In the genomic region with DNA sequence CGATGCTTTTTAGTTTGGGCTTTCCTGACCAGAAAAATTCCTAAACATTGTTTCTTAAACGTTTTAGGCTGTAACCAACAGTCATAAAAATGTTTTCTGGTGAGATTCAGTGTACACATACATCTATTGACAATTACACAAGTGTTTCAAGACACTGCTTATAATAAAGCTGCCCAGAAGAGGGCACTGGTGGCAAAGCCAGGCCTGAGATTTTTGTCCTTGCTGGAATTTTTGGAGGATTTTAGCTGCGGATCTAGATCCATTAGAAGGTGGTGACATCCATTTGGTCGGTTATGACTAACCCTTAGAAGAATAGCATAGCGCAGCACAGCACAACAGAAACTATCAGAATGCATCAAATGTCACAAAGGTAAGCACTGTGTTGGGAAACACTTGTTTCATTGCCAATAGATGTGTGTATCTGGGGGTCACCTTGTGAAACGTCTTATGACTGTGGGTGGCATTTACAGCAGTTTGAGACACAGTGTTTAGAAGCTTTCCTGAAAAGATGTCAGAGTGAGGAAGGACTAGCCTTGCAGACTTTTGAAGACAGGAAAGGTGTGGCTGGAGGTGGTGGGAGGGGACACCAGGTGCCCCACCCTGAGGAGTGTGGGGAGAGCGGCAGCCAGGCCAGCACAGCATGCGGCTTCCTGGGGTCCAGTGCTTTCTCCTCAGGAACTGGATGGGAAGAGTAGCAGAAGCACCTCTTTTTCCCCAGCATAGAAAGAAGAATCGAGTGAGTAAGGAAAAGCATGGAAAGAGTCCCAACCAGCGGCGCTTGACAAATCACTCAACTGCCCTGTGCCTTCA, we compare ENCODE assay signal across 8 cellular contexts. TPM values are rescaled to one million over a fixed set of nuclear protein-coding genes. Genes with fewer than 3 reads are reported as not detected.
DNase-seq lines count a peak whose midpoint lies in the region; ATAC-seq and TF ChIP-seq lines count a peak whose summit lies in the region.

No MANE protein-coding gene starts in this region.

- no peak for TF ChIP-seq EP300 in esophagus muscularis mucosa (IDR thresholded peaks at IDR 0.05)

- H3K4me3 ChIP-seq in esophagus muscularis mucosa (no peak overlapping the region), trophoblast cell (ENCODE audit: low read depth, low read length) (no peak overlapping the region)

- no peaks in the 10 kb centered on the region for H3K9me3 ChIP-seq in esophagus muscularis mucosa
- H3K9me3 ChIP-seq in trophoblast cell (ENCODE audit: insufficient read depth, low read depth, low read length) = peaks cover 6% of the 10 kb centered on the region

- H3K36me3 ChIP-seq in esophagus muscularis mucosa = no peaks in the 10 kb centered on the region
- H3K36me3 ChIP-seq in trophoblast cell (ENCODE audit: control insufficient read depth in 1 of 2, insufficient read depth in 2 of 2, low read length in 2 of 2) = no peaks in the 10 kb centered on the region

- no peak overlapping the region for H4K8ac ChIP-seq in trophoblast cell (ENCODE audit: low read depth, low read length)

- no peak overlapping the region for H3K18ac ChIP-seq in trophoblast cell (ENCODE audit: low read length)

- H3K4me1 ChIP-seq in esophagus muscularis mucosa = no peaks in the 10 kb centered on the region
- H3K4me1 ChIP-seq in trophoblast cell (ENCODE audit: control insufficient read depth in 1 of 2, insufficient read depth in 2 of 2, low read length in 2 of 2) = no peaks in the 10 kb centered on the region

- H4K12ac ChIP-seq in trophoblast cell (ENCODE audit: low read depth, low read length) = no peak overlapping the region

- no peak overlapping the region for H3K4me2 ChIP-seq in trophoblast cell (ENCODE audit: low read length)

- H2BK12ac ChIP-seq in trophoblast cell (ENCODE audit: low read length) = no peak overlapping the region

- intact Hi-C loops in esophagus muscularis mucosa (cut with DNase I) = no loop called here

- H3K27ac ChIP-seq in esophagus muscularis mucosa (replicated peaks in 1 of 4) (no peak overlapping the region), trophoblast cell (ENCODE audit: low read depth, low read length) (no peak overlapping the region)

- WGBS in esophagus muscularis mucosa = 53% methylated on average over 11 of the region's 11 CpGs
- WGBS in trophoblast cell (ENCODE audit: extremely low coverage, insufficient coverage, insufficient read length) = no CpG with 5 or more reads among the region's 11 CpGs

- H2AFZ ChIP-seq in trophoblast cell (ENCODE audit: insufficient read depth, low read length, poor library complexity) = no peak overlapping the region

- no peak overlapping the region for H4K91ac ChIP-seq in trophoblast cell (ENCODE audit: low read depth, low read length)

- no peak for ATAC-seq in HG03378 (IDR thresholded peaks at IDR 0.05; ENCODE audit: unreplicated experiment)
- ATAC-seq in GM19463 (IDR thresholded peaks at IDR 0.05; ENCODE audit: unreplicated experiment) = no peak
- no peak for ATAC-seq in omental fat pad (ENCODE audit: low FRiP score)

- no peak overlapping the region for H3K23ac ChIP-seq in trophoblast cell (ENCODE audit: low read length)

- TF ChIP-seq CTCF in esophagus muscularis mucosa (IDR thresholded peaks at IDR 0.05) (peak; percentile 26 to 40 (median 39)), GM20000 (IDR thresholded peaks at IDR 0.05; ENCODE audit: extremely low read depth, missing control alignments) (no peak), omental fat pad (IDR thresholded peaks at IDR 0.05) (no peak)

- H2BK5ac ChIP-seq in trophoblast cell (ENCODE audit: low read depth, low read length, poor library complexity) = no peak overlapping the region

- H3K79me1 ChIP-seq in trophoblast cell (ENCODE audit: low read length) = no peaks in the 10 kb centered on the region

- H3K9ac ChIP-seq in trophoblast cell (ENCODE audit: low read length) = no peak overlapping the region

- no peak for TF ChIP-seq POLR2A in esophagus muscularis mucosa (IDR thresholded peaks at IDR 0.05; ENCODE audit: low read depth)

- no peak overlapping the region for H2BK120ac ChIP-seq in trophoblast cell (ENCODE audit: insufficient read depth, low read length, poor library complexity)

- no peak overlapping the region for H3K14ac ChIP-seq in trophoblast cell (ENCODE audit: low read length)

- no peaks in the 10 kb centered on the region for H3K79me2 ChIP-seq in trophoblast cell (ENCODE audit: control insufficient read depth, insufficient read depth, low read length, poor library complexity)

- H3K4ac ChIP-seq in trophoblast cell (ENCODE audit: low read depth, low read length) = no peak overlapping the region

- DNase-seq in GM03348 (ENCODE audit: low spot score) (peak; percentile 48), NCI-H774 (lab: John Stamatoyannopoulos, UW) (peak; percentile 52), esophagus muscularis mucosa (ENCODE audit: extremely low spot score) (peak; percentile 45), trophoblast cell (peak; percentile 16 to 70), GM20000 (ENCODE audit: low spot score) (no peak), omental fat pad (ENCODE audit: low spot score) (no peak)

- H2AK5ac ChIP-seq in trophoblast cell (ENCODE audit: low read length) = no peak overlapping the region

- H3K27me3 ChIP-seq in esophagus muscularis mucosa (peaks cover 0 to 11% (median 0%) of the 10 kb centered on the region in 4 donors), trophoblast cell (ENCODE audit: insufficient read depth, low read length) (no peaks in the 10 kb centered on the region)

RNA-seq across cellular contexts. Expression of a gene that starts 54.7 kb away (rescaled TPM):
- total RNA-seq in esophagus muscularis mucosa (10 to 100 TPM; 28.7 to 53.3 (median 36.7) TPM), omental fat pad (10 to 100 TPM; 29.6 to 86.5 (median 45.1) TPM)
- 60.6 and 65.9 TPM in 2 replicates for polyA plus RNA-seq in trophoblast cell (2013)

Comparison
In these comparisons a context has a peak if more than half of its experiments do, and no peak if none do; other contexts are left out.
1. DNase-seq: peak in GM03348 (single experiment), NCI-H774 (single experiment), esophagus muscularis mucosa (single experiment) and trophoblast cell (2 of 2); none in GM20000 (single experiment) and omental fat pad (single experiment).
2. CTCF ChIP-seq: peak in esophagus muscularis mucosa (3 of 3); none in GM20000 (single experiment) and omental fat pad (0 of 3).